In genomic region chr13:21033224-21033855, GRCh38 we compare ENCODE assay signal across 10 cellular contexts. TPM values are rescaled to one million over a fixed set of nuclear protein-coding genes. Genes with fewer than 3 reads are reported as not detected.
A peak's percentile ranks its signal among the peaks of the same experiment; 100 is the strongest.
DNase-seq lines count a peak whose midpoint lies in the region; ATAC-seq, FAIRE-seq and TF ChIP-seq lines count a peak whose summit lies in the region.
"Had no signal": no experiment of that assay in that cellular context is flagged by ENCODE, and none has a peak within 500 bp of the region (broad histone marks: within the 10 kb centered on the region; RNA-seq: fewer than 3 reads in every experiment).

No MANE protein-coding gene starts in this region.

- H3K4me1 Mint-ChIP-seq in astrocyte (ENCODE audit: low read depth, unreplicated experiment) = peaks cover 43% of the 10 kb centered on the region
- H3K4me1 Mint-ChIP-seq in T-helper 2 cell treated with Interferon-gamma antibody and Interleukin-4, amounts not matched to agents 5 μg/mL and 100 μg/mL, for 36 hours (ENCODE audit: low read depth) = no peaks in the 10 kb centered on the region

- peak overlapping the region; percentile 51 for H3K4me3 Mint-ChIP-seq in astrocyte (ENCODE audit: unreplicated experiment)
- H3K4me3 Mint-ChIP-seq in T-helper 2 cell treated with Interferon-gamma antibody and Interleukin-4, amounts not matched to agents 5 μg/mL and 100 μg/mL, for 36 hours = no peak overlapping the region

- H2AFZ ChIP-seq in astrocyte (ENCODE audit: low read depth, low read length) = no peak overlapping the region

- intact Hi-C loops in left cardiac atrium (cut with DNase I) = no loop called here
- intact Hi-C loops in sciatic nerve (cut with DNase I) = no loop called here

- peaks cover 2% of the 10 kb centered on the region for H3K36me3 Mint-ChIP-seq in astrocyte (ENCODE audit: low read depth, unreplicated experiment)
- no peaks in the 10 kb centered on the region for H3K36me3 Mint-ChIP-seq in T-helper 2 cell treated with Interferon-gamma antibody and Interleukin-4, amounts not matched to agents 5 μg/mL and 100 μg/mL, for 36 hours (ENCODE audit: low read depth)

- H3K79me2 ChIP-seq in astrocyte (ENCODE audit: insufficient read depth, low read length) = peaks cover 100% of the 10 kb centered on the region

- peak overlapping the region; percentile 28 for H3K9ac ChIP-seq in astrocyte (ENCODE audit: low read length)

- peak overlapping the region; percentile 85 for H3K27ac Mint-ChIP-seq in astrocyte (ENCODE audit: unreplicated experiment)
- no peak overlapping the region for H3K27ac Mint-ChIP-seq in T-helper 2 cell treated with Interferon-gamma antibody and Interleukin-4, amounts not matched to agents 5 μg/mL and 100 μg/mL, for 36 hours

- no peaks in the 10 kb centered on the region for H3K27me3 Mint-ChIP-seq in astrocyte (ENCODE audit: low read depth, unreplicated experiment)
- peaks cover 2% of the 10 kb centered on the region for H3K27me3 Mint-ChIP-seq in T-helper 2 cell treated with Interferon-gamma antibody and Interleukin-4, amounts not matched to agents 5 μg/mL and 100 μg/mL, for 36 hours (ENCODE audit: low read depth)

- H3K36me3 ChIP-seq in astrocyte (ENCODE audit: insufficient read depth, low read length) = no peaks in the 10 kb centered on the region

- peaks cover 81% of the 10 kb centered on the region for H4K20me1 ChIP-seq in astrocyte (ENCODE audit: insufficient read depth, low read length)

- H3K27me3 ChIP-seq in astrocyte (ENCODE audit: insufficient read depth, low read length) = no peaks in the 10 kb centered on the region

- DNase-seq in G401 (ENCODE audit: low spot score) (peak; percentile 98), astrocyte (ENCODE audit: low read depth) (peak; percentile 67), left cardiac atrium (peak; percentile 41), sciatic nerve (ENCODE audit: low spot score) (no peak), middle frontal gyrus (ENCODE audit: extremely low spot score, low spot score) (no peak), NCI-H1105 (lab: John Stamatoyannopoulos, UW) (no peak), NCI-H1417 treated with DMSO at 0.1 percent for 48 hours (lab: John Stamatoyannopoulos, UW) (no peak)
- DNase-seq in T-helper 2 cell treated with Interferon-gamma antibody and Interleukin-4, amounts not matched to agents 5 μg/mL and 100 μg/mL, for 36 hours (ENCODE audit: low spot score) = no peak
- DNase-seq: activated CD4-positive, alpha-beta T cell treated with anti-CD3 and anti-CD28 coated beads, Interleukin-2, amount 50 U/mL, for 4 hours; NCI-H748 treated with DMSO at 0.1 percent for 48 hours had no signal

- in situ Hi-C loops in G401 (cut with HindIII; ENCODE audit: low sequenced_read_pairs) = no loop called here

- peak overlapping the region; percentile 44 for H3K27ac ChIP-seq in astrocyte (ENCODE audit: low read depth, low read length)

- H3K9me3 ChIP-seq in astrocyte (ENCODE audit: insufficient read depth, low read depth, low read length) = no peaks in the 10 kb centered on the region

- ATAC-seq in left cardiac atrium (peak; percentile 90 to 93), sciatic nerve (peak; percentile 87)

- no peak for FAIRE-seq in astrocyte (lab: Jason Lieb, UNC)

- H3K4me3 ChIP-seq in astrocyte (ENCODE audit: insufficient read depth, low read depth, low read length) = no peak overlapping the region

- no peaks in the 10 kb centered on the region for H3K9me3 Mint-ChIP-seq in astrocyte (ENCODE audit: unreplicated experiment)
- H3K9me3 Mint-ChIP-seq in T-helper 2 cell treated with Interferon-gamma antibody and Interleukin-4, amounts not matched to agents 5 μg/mL and 100 μg/mL, for 36 hours = no peaks in the 10 kb centered on the region

- peaks cover 26% of the 10 kb centered on the region for H3K4me1 ChIP-seq in astrocyte (ENCODE audit: insufficient read depth, low read length)

- H3K4me2 ChIP-seq in astrocyte (ENCODE audit: low read length) = peak overlapping the region; percentile 59

- no peak for TF ChIP-seq CTCF in astrocyte (IDR thresholded peaks at IDR 0.05; ENCODE audit: insufficient read depth, low read depth, low read length)

RNA-seq across cellular contexts. Expression of gene LATS2, which starts 28.0 kb away (rescaled TPM):
- total RNA-seq in G401 (2014; rRNA removed; shearing (Covaris generic)) = 17.8 and 27.3 TPM in 2 replicates
- total RNA-seq in astrocyte (46.3 and 46.7 TPM in 2 replicates), left cardiac atrium (10 to 100 TPM; 19.3 to 30.9 TPM), sciatic nerve (59.1 TPM)

Comparison
In these comparisons a context has a peak if more than half of its experiments do, and no peak if none do; other contexts are left out.
1. DNase-seq: peak in G401 (single experiment), astrocyte (single experiment) and left cardiac atrium (single experiment); none in sciatic nerve (single experiment), middle frontal gyrus (single experiment), NCI-H1105 (single experiment), NCI-H1417 treated with DMSO at 0.1 percent for 48 hours (single experiment) and T-helper 2 cell treated with Interferon-gamma antibody and Interleukin-4, amounts not matched to agents 5 μg/mL and 100 μg/mL, for 36 hours (single experiment).